25 cellular contexts compared by ENCODE assay signal in genomic region chr3:52522651-52523251, GRCh38. TPM values are rescaled to one million over a fixed set of nuclear protein-coding genes. Genes with fewer than 3 reads are reported as not detected.
"Had no signal": no experiment of that assay in that cellular context is flagged by ENCODE, and none has a peak within 500 bp of the region (broad histone marks: within the 10 kb centered on the region; RNA-seq: fewer than 3 reads in every experiment).

No MANE protein-coding gene starts in this region.

- H3K27ac ChIP-seq: body of pancreas, gastrocnemius medialis, heart right ventricle, prostate gland, right lobe of liver, thoracic aorta, upper lobe of left lung had no signal

- H3K36me3 ChIP-seq: gastrocnemius medialis, prostate gland, right lobe of liver had no signal

- ATAC-seq: activated CD8-positive, alpha-beta memory T cell treated with anti-CD3 and anti-CD28 coated beads, Interleukin-2, amount 10 ng/mL, durations not matched to agents 7 days and 5 days; body of pancreas; esophagus mucosa; gastrocnemius medialis; heart right ventricle; right lobe of liver; stimulated activated effector memory CD8-positive, alpha-beta T cell treated with anti-CD3 and anti-CD28 coated beads, Interleukin-12 subunit alpha, Interleukin-12 subunit beta, amount 100 ng/mL, for 72 hours; T-cell had no signal

- H3K4me1 ChIP-seq: prostate gland, right lobe of liver had no signal

- H3K27me3 ChIP-seq: body of pancreas, gastrocnemius medialis, heart right ventricle, right lobe of liver, upper lobe of left lung had no signal

- DNase-seq: activated CD4-positive, alpha-beta memory T cell treated with anti-CD3 and anti-CD28 coated beads, Interleukin-2, amount 10 ng/mL, durations not matched to agents 7 days and 5 days; activated CD4-positive, alpha-beta T cell treated with anti-CD3 and anti-CD28 coated beads for 48 hours; activated CD4-positive, CD25-positive, alpha-beta regulatory T cell; activated CD8-positive, alpha-beta memory T cell treated with anti-CD3 and anti-CD28 coated beads, Interleukin-2, amount 10 ng/mL, durations not matched to agents 7 days and 5 days; activated naive CD4-positive, alpha-beta T cell treated with Interleukin-2 at 50 U/mL for 16 hours; activated naive CD8-positive, alpha-beta T cell treated with anti-CD3 and anti-CD28 coated beads, Interleukin-2, amount 10 ng/mL, durations not matched to agents 7 days and 5 days; amygdala; body of pancreas; cortex of kidney; effector CD4-positive, alpha-beta T cell; gastrocnemius medialis; kidney glomerular epithelial cell; nephron progenitor cell; stimulated activated CD4-positive, alpha-beta T cell treated with anti-CD3 and anti-CD28 coated beads, Interleukin-4, amount 100 ng/mL, for 24 hours; T-cell had no signal

- H3K9me3 ChIP-seq: body of pancreas, gastrocnemius medialis, heart right ventricle, prostate gland, right lobe of liver, SK-N-SH, thoracic aorta, upper lobe of left lung had no signal

- H3K4me2 ChIP-seq: SK-N-SH, smooth muscle cell had no signal

- H3K4me3 ChIP-seq: body of pancreas, gastrocnemius medialis, heart right ventricle, lung, prostate gland, right lobe of liver, smooth muscle cell, thoracic aorta, upper lobe of left lung had no signal

RNA-seq across cellular contexts. Expression of gene STAB1, which starts 27.6 kb away (rescaled TPM):
- total RNA-seq: activated CD4-positive, alpha-beta memory T cell treated with anti-CD3 and anti-CD28 coated beads, Interleukin-2, amount 10 ng/mL, durations not matched to agents 7 days and 5 days; activated CD8-positive, alpha-beta memory T cell treated with anti-CD3 and anti-CD28 coated beads, Interleukin-2, amount 10 ng/mL, durations not matched to agents 7 days and 5 days had no signal
